Comparison of ENCODE assay signal across 17 cellular contexts in the genomic region with DNA sequence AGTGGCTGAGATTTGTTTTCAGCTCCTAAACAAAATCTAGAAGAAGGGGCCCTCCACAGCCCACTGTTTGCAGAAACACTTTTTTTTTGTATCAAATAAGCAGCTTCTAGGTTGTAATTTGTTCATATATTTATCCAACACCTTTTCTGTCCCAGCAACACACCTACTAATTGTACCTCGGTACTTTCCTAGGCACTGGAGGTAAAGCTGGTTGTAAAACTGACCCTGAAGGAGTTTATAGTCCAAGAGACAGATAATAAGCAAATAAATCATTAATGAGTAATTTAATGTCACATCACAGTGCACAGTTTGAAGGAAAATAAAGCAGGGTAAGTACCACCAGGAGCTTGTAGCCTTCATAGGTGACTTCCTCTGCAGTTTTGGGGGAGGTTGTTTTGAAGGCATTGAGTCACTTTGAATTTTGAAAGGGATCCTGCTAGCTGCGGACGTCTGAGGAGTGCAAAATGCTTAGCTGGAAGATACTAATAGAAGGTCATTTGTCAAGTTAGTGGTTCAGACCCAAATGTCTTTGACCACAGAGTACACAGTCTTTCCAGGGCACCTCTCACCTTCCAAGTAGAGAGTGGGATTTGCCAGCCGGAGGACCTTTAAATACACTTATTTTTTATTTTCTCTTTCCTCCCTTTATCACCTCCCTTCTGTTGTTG. TPM values are rescaled to one million over a fixed set of nuclear protein-coding genes. Genes with fewer than 3 reads are reported as not detected.
DNase-seq lines count a peak whose midpoint lies in the region; ATAC-seq and TF ChIP-seq lines count a peak whose summit lies in the region.
"Had no signal": no experiment of that assay in that cellular context is flagged by ENCODE, and none has a peak within 500 bp of the region (broad histone marks: within the 10 kb centered on the region; RNA-seq: fewer than 3 reads in every experiment).

No MANE protein-coding gene starts in this region.

- TF ChIP-seq POLR2A in esophagus squamous epithelium (IDR thresholded peaks at IDR 0.05): no peak
- TF ChIP-seq POLR2A in upper lobe of left lung (IDR thresholded peaks at IDR 0.05): no peak

- peak overlapping the region in 3 of 4 donors; percentile 89 to 96 (median 91) for H3K27ac ChIP-seq in esophagus squamous epithelium
- peak overlapping the region; percentile 5 to 39 (median 26) for H3K27ac ChIP-seq in upper lobe of left lung
- H3K27ac ChIP-seq: HL-60 had no signal

- H3K9me3 ChIP-seq in esophagus squamous epithelium (no peaks in the 10 kb centered on the region), upper lobe of left lung (no peaks in the 10 kb centered on the region)
- H3K9me3 ChIP-seq: pancreas had no signal

- no peak overlapping the region for H3K4me3 Mint-ChIP-seq in T-helper 1 cell treated with Interleukin-12 subunit alpha and Interleukin-12 subunit beta and Interleukin-4 antibody, amounts not matched to agents 30 μg/mL and 1 μg/mL, for 36 hours
- H3K4me3 Mint-ChIP-seq in osteocyte (ENCODE audit: unreplicated experiment): peak overlapping the region; percentile 57
- H3K4me3 Mint-ChIP-seq: CD4-positive, CD25-positive, alpha-beta regulatory T cell; stimulated activated naive B cell treated with anti-CD40 and anti-IgM and Interleukin-4, amounts not matched to agents 10 μg/mL and 1 μg/mL and 100 μg/mL, for 72 hours had no signal

- intact Hi-C loops in esophagus squamous epithelium (cut with DNase I): no loop called here

- H3K9me3 Mint-ChIP-seq in T-helper 1 cell treated with Interleukin-12 subunit alpha and Interleukin-12 subunit beta and Interleukin-4 antibody, amounts not matched to agents 30 μg/mL and 1 μg/mL, for 36 hours: no peaks in the 10 kb centered on the region
- H3K9me3 Mint-ChIP-seq in osteocyte (ENCODE audit: unreplicated experiment): no peaks in the 10 kb centered on the region
- H3K9me3 Mint-ChIP-seq: CD4-positive, CD25-positive, alpha-beta regulatory T cell; stimulated activated naive B cell treated with anti-CD40 and anti-IgM and Interleukin-4, amounts not matched to agents 10 μg/mL and 1 μg/mL and 100 μg/mL, for 72 hours had no signal

- ATAC-seq in upper lobe of left lung (ENCODE audit: low FRiP score in 2 of 2) (no peak), HG02623 (IDR thresholded peaks at IDR 0.05; ENCODE audit: unreplicated experiment) (no peak), HG03097 (IDR thresholded peaks at IDR 0.05; ENCODE audit: low FRiP score, unreplicated experiment) (no peak), HG03432 (IDR thresholded peaks at IDR 0.05; ENCODE audit: unreplicated experiment) (no peak)
- ATAC-seq: pancreas; stimulated activated naive B cell treated with anti-CD40 and anti-IgM and Interleukin-4, amounts not matched to agents 10 μg/mL and 1 μg/mL and 100 μg/mL, for 72 hours had no signal

- no peaks in the 10 kb centered on the region for H3K36me3 ChIP-seq in esophagus squamous epithelium
- no peaks in the 10 kb centered on the region for H3K36me3 ChIP-seq in upper lobe of left lung
- H3K36me3 ChIP-seq: pancreas had no signal

- no peak for DNase-seq in T-helper 1 cell
- no peak for DNase-seq in esophagus squamous epithelium (lab: John Stamatoyannopoulos, UW)
- no peak for DNase-seq in osteocyte (ENCODE audit: extremely low spot score, unreplicated experiment)
- no peak for DNase-seq in upper lobe of left lung
- DNase-seq: 8988T; activated gamma-delta T cell treated with Interleukin-2 at 50 U/mL for 16 hours; CD4-positive, CD25-positive, alpha-beta regulatory T cell; NCI-H2029 treated with DMSO at 0.1 percent for 48 hours; NCI-H774; pancreas; stimulated activated CD4-positive, alpha-beta T cell treated with anti-CD3 and anti-CD28 coated beads, Interleukin-4, amount 100 ng/mL, for 24 hours; stimulated activated naive B cell treated with anti-CD40 and anti-IgM and Interleukin-4, amounts not matched to agents 10 μg/mL and 1 μg/mL and 100 μg/mL, for 72 hours had no signal

- H3K27ac Mint-ChIP-seq in T-helper 1 cell treated with Interleukin-12 subunit alpha and Interleukin-12 subunit beta and Interleukin-4 antibody, amounts not matched to agents 30 μg/mL and 1 μg/mL, for 36 hours: peak overlapping the region; percentile 9
- peak overlapping the region; percentile 88 for H3K27ac Mint-ChIP-seq in osteocyte (ENCODE audit: unreplicated experiment)
- H3K27ac Mint-ChIP-seq: CD4-positive, CD25-positive, alpha-beta regulatory T cell; stimulated activated naive B cell treated with anti-CD40 and anti-IgM and Interleukin-4, amounts not matched to agents 10 μg/mL and 1 μg/mL and 100 μg/mL, for 72 hours had no signal

- peaks cover 8% of the 10 kb centered on the region for H3K27me3 Mint-ChIP-seq in T-helper 1 cell treated with Interleukin-12 subunit alpha and Interleukin-12 subunit beta and Interleukin-4 antibody, amounts not matched to agents 30 μg/mL and 1 μg/mL, for 36 hours (ENCODE audit: low read depth)
- H3K27me3 Mint-ChIP-seq in osteocyte (ENCODE audit: unreplicated experiment): no peaks in the 10 kb centered on the region
- H3K27me3 Mint-ChIP-seq: stimulated activated naive B cell treated with anti-CD40 and anti-IgM and Interleukin-4, amounts not matched to agents 10 μg/mL and 1 μg/mL and 100 μg/mL, for 72 hours had no signal

- H3K4me3 ChIP-seq in esophagus squamous epithelium: peak overlapping the region in 3 of 4 donors; percentile 11 to 83 (median 65)
- peak overlapping the region in 2 of 4 donors; percentile 63 to 71 for H3K4me3 ChIP-seq in upper lobe of left lung

- H3K27me3 ChIP-seq in esophagus squamous epithelium (peaks cover 0 to 7% (median 0%) of the 10 kb centered on the region in 4 donors), upper lobe of left lung (no peaks in the 10 kb centered on the region)
- H3K27me3 ChIP-seq: pancreas had no signal

- peaks cover 5 to 76% (median 22%) of the 10 kb centered on the region in 3 donors for H3K4me1 ChIP-seq in esophagus squamous epithelium
- H3K4me1 ChIP-seq in upper lobe of left lung: peaks cover 16 to 41% (median 27%) of the 10 kb centered on the region in 4 donors

- peaks cover 63% of the 10 kb centered on the region for H3K4me1 Mint-ChIP-seq in T-helper 1 cell treated with Interleukin-12 subunit alpha and Interleukin-12 subunit beta and Interleukin-4 antibody, amounts not matched to agents 30 μg/mL and 1 μg/mL, for 36 hours (ENCODE audit: low read depth)
- peaks cover 86% of the 10 kb centered on the region for H3K4me1 Mint-ChIP-seq in osteocyte (ENCODE audit: unreplicated experiment)

- peaks cover 21% of the 10 kb centered on the region for H3K36me3 Mint-ChIP-seq in T-helper 1 cell treated with Interleukin-12 subunit alpha and Interleukin-12 subunit beta and Interleukin-4 antibody, amounts not matched to agents 30 μg/mL and 1 μg/mL, for 36 hours (ENCODE audit: low read depth)
- H3K36me3 Mint-ChIP-seq in osteocyte (ENCODE audit: unreplicated experiment): peaks cover 26% of the 10 kb centered on the region
- H3K36me3 Mint-ChIP-seq: CD4-positive, CD25-positive, alpha-beta regulatory T cell had no signal

- 79 to 81% methylated on average over 4 of the region's 4 CpGs for WGBS in esophagus squamous epithelium, 2 donors
- 82 to 84% methylated on average over 4 of the region's 4 CpGs for WGBS in upper lobe of left lung, 2 donors

- TF ChIP-seq EP300 in upper lobe of left lung (IDR thresholded peaks at IDR 0.05): no peak

- TF ChIP-seq CTCF in esophagus squamous epithelium (IDR thresholded peaks at IDR 0.05) (no peak), osteocyte (IDR thresholded peaks at IDR 0.05) (no peak), upper lobe of left lung (IDR thresholded peaks at IDR 0.05) (no peak)

RNA-seq across cellular contexts. Expression of gene CMSS1, which starts 53.7 kb away (rescaled TPM):
- 10 to 100 TPM in 3 of 4 donors, 1 to 10 TPM in 1; 9.2 to 18.5 (median 12.9) TPM for total RNA-seq in esophagus squamous epithelium
- 38.5 and 47.2 TPM in 2 replicates for total RNA-seq in osteocyte
- total RNA-seq in upper lobe of left lung: 10 to 100 TPM in 3 of 6 donors, 1 to 10 TPM in 3; 4.0 to 21.1 (median 12.0) TPM
